In the genomic region with DNA sequence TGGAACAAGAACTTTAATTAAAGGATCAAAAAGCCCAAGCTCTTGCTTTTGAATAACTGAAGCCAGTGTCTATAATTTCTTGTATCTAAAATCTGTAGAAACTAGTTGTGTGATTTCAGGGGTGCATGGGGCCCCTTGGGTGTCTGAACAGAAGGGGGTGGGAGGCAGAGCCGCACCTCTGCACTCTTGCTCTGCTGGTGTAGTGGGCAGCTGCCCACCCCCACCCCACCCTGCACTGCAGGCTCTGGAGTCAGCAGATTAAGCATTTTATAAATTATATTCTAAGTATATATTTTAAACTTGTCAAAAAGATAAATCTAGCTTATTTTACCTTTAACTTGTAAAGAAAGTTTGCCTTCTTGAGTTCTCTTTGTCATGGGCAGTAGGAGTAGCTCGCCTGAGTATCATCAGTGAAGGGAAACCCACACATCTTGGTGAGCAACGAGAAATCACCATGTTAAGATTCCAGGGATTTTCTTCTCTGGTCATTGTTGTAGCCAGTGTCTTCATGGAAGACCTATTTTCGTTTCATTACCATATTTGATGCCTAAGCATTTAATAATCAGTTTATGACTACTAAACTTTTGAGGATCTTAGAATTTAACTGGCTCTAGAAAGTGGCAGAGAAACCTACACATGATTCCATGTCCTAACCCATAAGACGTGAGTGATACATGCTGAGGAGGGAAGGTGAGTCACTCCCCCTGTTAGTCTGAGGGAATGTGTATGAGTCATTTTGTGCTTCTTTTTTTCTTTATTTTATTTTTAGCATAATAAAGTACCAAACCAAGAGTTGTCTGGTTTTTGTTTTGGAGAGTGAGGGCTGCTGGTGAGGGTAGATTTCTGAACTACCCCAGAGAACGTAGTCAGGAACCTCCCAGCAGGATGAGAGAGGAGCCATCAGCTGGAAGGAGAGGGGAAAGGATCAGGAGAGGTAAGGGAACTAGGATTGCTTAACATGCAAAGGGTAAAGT, we compare ENCODE assay signal across 8 cellular contexts. TPM values are rescaled to one million over a fixed set of nuclear protein-coding genes. Genes with fewer than 3 reads are reported as not detected.
DNase-seq lines count a peak whose midpoint lies in the region; ATAC-seq and TF ChIP-seq lines count a peak whose summit lies in the region.

No MANE protein-coding gene starts in this region.

- H3K4me3 ChIP-seq in IMR-90 (ENCODE audit: insufficient read depth, low read depth, low read length) = no peak overlapping the region

- peak overlapping the region; percentile 86 for H3K4ac ChIP-seq in IMR-90 (ENCODE audit: low read depth, low read length)

- no peak overlapping the region for H2AK9ac ChIP-seq in IMR-90 (replicated peaks; ENCODE audit: low read depth, low read length, poor library complexity)

- no peaks in the 10 kb centered on the region for H3K36me3 ChIP-seq in IMR-90 (ENCODE audit: control insufficient read depth, insufficient read depth, low read length)

- no peaks in the 10 kb centered on the region for H4K20me1 ChIP-seq in IMR-90 (ENCODE audit: insufficient read depth, low read length)

- no peaks in the 10 kb centered on the region for H3K27me3 ChIP-seq in IMR-90 (ENCODE audit: control insufficient read depth, insufficient read depth, low read length)

- TF ChIP-seq RAD21 in IMR-90 (IDR thresholded peaks at IDR 0.05; ENCODE audit: low read length) = no peak

- H3K79me1 ChIP-seq in IMR-90 (ENCODE audit: low read depth in 1 of 2, low read length in 2 of 2) = no peaks in the 10 kb centered on the region

- no peaks in the 10 kb centered on the region for H3K9me3 ChIP-seq in IMR-90 (ENCODE audit: control insufficient read depth, insufficient read depth, low read length)

- dilution Hi-C loops in IMR-90 (cut with HindIII; ENCODE audit: low sequenced_read_pairs, unreplicated experiment) = no loop called here

- peak overlapping the region; percentile 54; the same call in 1 of the 2 replicates for H3K23ac ChIP-seq in IMR-90 (ENCODE audit: low read depth, low read length)

- peak overlapping the region; percentile 85; the same call in 1 of the 2 replicates for H4K5ac ChIP-seq in IMR-90 (ENCODE audit: low read depth, low read length)

- H3K14ac ChIP-seq in IMR-90 (replicated peaks; ENCODE audit: low read depth, low read length) = peak overlapping the region; percentile 82

- peak overlapping the region; percentile 21; the same call in 1 of the 2 replicates for H3K9ac ChIP-seq in IMR-90 (ENCODE audit: low read depth, low read length)

- peaks cover 3% of the 10 kb centered on the region for H3K4me1 ChIP-seq in IMR-90 (ENCODE audit: control insufficient read depth, insufficient read depth, low read length)

- in situ Hi-C loops in IMR-90 (cut with MboI; ENCODE audit: low sequenced_read_pairs) = no loop called here

- H4K91ac ChIP-seq in IMR-90 (ENCODE audit: insufficient read depth, low read depth, low read length) = peak overlapping the region; percentile 82

- TF ChIP-seq CTCF in IMR-90 (conservative IDR thresholded peaks at IDR 0.05; ENCODE audit: low read depth, low read length) (no peak), omental fat pad (IDR thresholded peaks at IDR 0.05) (no peak)

- POLR2A ChIA-PET in IMR-90 (lab: Charles Lee; ENCODE audit: unreplicated experiment) = interaction anchor here (0.7 kb wide), 1 partner anchor 210 kb away, joined by 3 read pairs; no protein-coding TSS in a partner anchor

- H2BK5ac ChIP-seq in IMR-90 (ENCODE audit: low read depth, low read length, poor library complexity, severe bottlenecking) = peak overlapping the region; percentile 80

- DNase-seq in EL (peak; percentile 90), IMR-90 (peak; percentile 95), amniotic epithelial cell (ENCODE audit: low read depth) (peak; percentile 93), omental fat pad (ENCODE audit: low spot score) (no peak), NCI-H2227 treated with DMSO at 0.1 percent for 48 hours (lab: John Stamatoyannopoulos, UW) (no peak), NCI-H2081 (lab: John Stamatoyannopoulos, UW) (no peak)

- BruUV-seq in IMR-90 (replicated peaks; lab: Mats Ljungman, UMichigan) = no TSS peak

- peak overlapping the region; percentile 95 for H2BK20ac ChIP-seq in IMR-90 (ENCODE audit: low read depth, low read length)

- peak overlapping the region; percentile 89 for H2BK120ac ChIP-seq in IMR-90 (ENCODE audit: low read depth, low read length)

- H2AK5ac ChIP-seq in IMR-90 (ENCODE audit: low read depth, low read length) = peak overlapping the region; percentile 62; the same call in 1 of the 2 replicates

- CTCF ChIA-PET in IMR-90 (lab: Yijun Ruan, JAX) = interaction anchor here (1.2 kb wide), 1 partner anchor 32 kb away, joined by 10 read pairs; no protein-coding TSS in a partner anchor

- ATAC-seq in GM21515 (IDR thresholded peaks at IDR 0.05; ENCODE audit: unreplicated experiment) = peak; percentile 61
- peak; percentile 93 for ATAC-seq in IMR-90 (ENCODE audit: low read depth)
- ATAC-seq in omental fat pad (ENCODE audit: low FRiP score) = peak; percentile 96
- ATAC-seq in GM19328 (IDR thresholded peaks at IDR 0.05; ENCODE audit: unreplicated experiment) = no peak

- no CpG with 5 or more reads among the region's 6 CpGs for WGBS in IMR-90 (ENCODE audit: extremely low coverage in 2 of 2, insufficient read length in 1 of 2), 2 experiments

- H3K4me2 ChIP-seq in IMR-90 (ENCODE audit: low read depth, low read length) = peak overlapping the region; percentile 82

- peak overlapping the region; percentile 66; the same call in 1 of the 2 replicates for H3K18ac ChIP-seq in IMR-90 (ENCODE audit: low read depth, low read length)

- H3K56ac ChIP-seq in IMR-90 (ENCODE audit: extremely low read depth, insufficient read depth, low read length) = peak overlapping the region; percentile 22; the same call in 1 of the 2 replicates

- peak overlapping the region; percentile 78 for H2AFZ ChIP-seq in IMR-90 (replicated peaks; ENCODE audit: low read length, poor library complexity)

- intact Hi-C loops in IMR-90 (cut with micrococcal nuclease) = no loop called here

- H4K8ac ChIP-seq in IMR-90 (ENCODE audit: low read depth in 2 of 2, low read length in 2 of 2) = peak overlapping the region in 1 of 2 experiments; percentile 91; a peak in 1 of 4 replicates

- peak overlapping the region; percentile 62 for H3K27ac ChIP-seq in IMR-90 (ENCODE audit: insufficient read depth, low read length)

- H3K9me1 ChIP-seq in IMR-90 (ENCODE audit: insufficient read depth, low read length) = peaks cover 6% of the 10 kb centered on the region

- TF ChIP-seq POLR2A in IMR-90 (IDR thresholded peaks at IDR 0.05; ENCODE audit: low read depth, low read length) = no peak

- H2BK15ac ChIP-seq in IMR-90 (ENCODE audit: low read depth, low read length) = peak overlapping the region; percentile 83; the same call in 2 of the 3 replicates

TF ChIP-seq in IMR-90, 13 proteins besides CTCF, POLR2A, EP300 and RAD21:
- TF ChIP-seq MXI1 (IDR thresholded peaks at IDR 0.05; ENCODE audit: borderline replicate concordance, low read depth, low read length) = 0 out of 2 replicates have a peak, but pooled peaks have one; percentile 19
- peak; percentile 71; the same call in 1 of the 2 replicates for TF ChIP-seq BHLHE40 (IDR thresholded peaks at IDR 0.05; ENCODE audit: low read depth, low read length)
- TF ChIP-seq MAFK (IDR thresholded peaks at IDR 0.05; ENCODE audit: low read depth, low read length) = peak; percentile 53
- TF ChIP-seq RCOR1 (IDR thresholded peaks at IDR 0.05; ENCODE audit: insufficient replicate concordance, low read length) = no peak
- peak; percentile 99 for TF ChIP-seq FOS (IDR thresholded peaks at IDR 0.05; ENCODE audit: low read depth, low read length)
- TF ChIP-seq CEBPB (IDR thresholded peaks at IDR 0.05; ENCODE audit: low read depth, low read length) = no peak

RNA-seq across cellular contexts. Expression of gene UBE2L5, which starts 7.7 kb away (rescaled TPM):
- total RNA-seq in IMR-90 (2012; rRNA removed) = 0.18 TPM in 1 of 2 replicates, not detected in the other
- not detected in 2 replicates for polyA plus RNA-seq in IMR-90 (2012; rRNA removed)
- polyA plus RNA-seq in IMR-90 (2012; cell fraction: cytosol; rRNA removed) = 0.04 TPM in 1 of 2 replicates, not detected in the other
- polyA plus RNA-seq in IMR-90 (2012; cell fraction: nucleus; rRNA removed; ENCODE audit: low replicate concordance) = 0.09 TPM in 1 of 2 replicates, not detected in the other
- 1 to 10 TPM in 1 of 4 donors, not detected in 3; 1.6 TPM for total RNA-seq in omental fat pad

RNA-seq across cellular contexts. Expression of gene HMGB1, which starts 35.7 kb away (rescaled TPM):
- 276 and 480 TPM in 2 replicates for total RNA-seq in IMR-90 (2012; rRNA removed)
- 150 and 185 TPM in 2 replicates for polyA plus RNA-seq in IMR-90 (2012; rRNA removed)
- 30.1 and 60.4 TPM in 2 replicates for polyA plus RNA-seq in IMR-90 (2012; cell fraction: cytosol; rRNA removed)
- 14.1 and 131 TPM in 2 replicates for polyA plus RNA-seq in IMR-90 (2012; cell fraction: nucleus; rRNA removed; ENCODE audit: low replicate concordance)
- 100 to 1,000 TPM; 209 to 262 (median 236) TPM for total RNA-seq in omental fat pad

Comparison
In these comparisons a context has a peak if more than half of its experiments do, and no peak if none do; other contexts are left out.
1. DNase-seq: peak in EL (single experiment), IMR-90 (single experiment) and amniotic epithelial cell (single experiment); none in omental fat pad (single experiment), NCI-H2227 treated with DMSO at 0.1 percent for 48 hours (single experiment) and NCI-H2081 (0 of 2).